In the genomic region with DNA sequence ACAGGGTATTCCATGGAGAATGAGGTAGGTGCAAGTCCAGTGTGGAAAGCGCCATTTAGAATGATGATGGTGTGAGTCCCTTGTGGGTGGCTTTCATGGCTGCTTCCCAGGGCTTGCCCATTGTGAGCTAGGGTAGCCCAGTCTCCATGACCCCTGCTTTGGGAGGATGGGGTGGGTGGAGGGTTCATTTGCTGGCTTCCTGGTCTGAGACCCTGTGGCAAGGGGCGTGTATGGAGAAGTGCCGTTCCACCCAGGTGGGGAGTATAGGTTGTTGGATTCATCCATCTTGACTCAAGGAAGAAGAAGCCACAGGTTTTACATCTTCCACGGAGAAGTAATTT, we compare ENCODE assay signal across 9 cellular contexts. TPM values are rescaled to one million over a fixed set of nuclear protein-coding genes. Genes with fewer than 3 reads are reported as not detected.
A peak's percentile ranks its signal among the peaks of the same experiment; 100 is the strongest.
DNase-seq lines count a peak whose midpoint lies in the region; ATAC-seq lines count a peak whose summit lies in the region.
"Had no signal": no experiment of that assay in that cellular context is flagged by ENCODE, and none has a peak within 500 bp of the region (broad histone marks: within the 10 kb centered on the region; RNA-seq: fewer than 3 reads in every experiment).

No MANE protein-coding gene starts in this region.

- H3K4me1 Mint-ChIP-seq in activated naive CD8-positive, alpha-beta T cell treated with anti-CD3 and anti-CD28 coated beads, Interleukin-2, amount 50 U/mL, for 24 hours, result peaks cover 82% of the 10 kb centered on the region

- DNase-seq in activated naive CD8-positive, alpha-beta T cell treated with anti-CD3 and anti-CD28 coated beads, Interleukin-2, amount 50 U/mL, for 24 hours, result no peak
- DNase-seq in sciatic nerve (ENCODE audit: low spot score), result no peak
- DNase-seq in AML-193 (lab: John Stamatoyannopoulos, UW), result no peak
- no peak for DNase-seq in DMS53 (lab: John Stamatoyannopoulos, UW)
- no peak for DNase-seq in head of caudate nucleus
- DNase-seq in CD1c-positive myeloid dendritic cell (ENCODE audit: extremely low spot score), result no peak
- DNase-seq: SHP77 treated with DMSO at 0.1 percent for 48 hours had no signal

- H3K27ac Mint-ChIP-seq in activated naive CD8-positive, alpha-beta T cell treated with anti-CD3 and anti-CD28 coated beads, Interleukin-2, amount 50 U/mL, for 24 hours, result peak overlapping the region; percentile 87

- H3K27me3 Mint-ChIP-seq in activated naive CD8-positive, alpha-beta T cell treated with anti-CD3 and anti-CD28 coated beads, Interleukin-2, amount 50 U/mL, for 24 hours, result no peaks in the 10 kb centered on the region

- intact Hi-C loops in sciatic nerve (cut with DNase I), result no loop called here
- intact Hi-C loops in head of caudate nucleus (cut with DNase I), result no loop called here

- peak overlapping the region; percentile 78 for H3K4me3 Mint-ChIP-seq in activated naive CD8-positive, alpha-beta T cell treated with anti-CD3 and anti-CD28 coated beads, Interleukin-2, amount 50 U/mL, for 24 hours

- H3K36me3 Mint-ChIP-seq in activated naive CD8-positive, alpha-beta T cell treated with anti-CD3 and anti-CD28 coated beads, Interleukin-2, amount 50 U/mL, for 24 hours (ENCODE audit: low read depth), result peaks cover 34% of the 10 kb centered on the region

- ATAC-seq in GM18868 (IDR thresholded peaks at IDR 0.05; ENCODE audit: unreplicated experiment) (peak; percentile 7), HG03108 (IDR thresholded peaks at IDR 0.05; ENCODE audit: unreplicated experiment) (peak; percentile 25), sciatic nerve (peak; percentile 48)
- no peak for ATAC-seq in activated naive CD8-positive, alpha-beta T cell treated with anti-CD3 and anti-CD28 coated beads, Interleukin-2, amount 50 U/mL, for 24 hours

- H3K9me3 Mint-ChIP-seq in activated naive CD8-positive, alpha-beta T cell treated with anti-CD3 and anti-CD28 coated beads, Interleukin-2, amount 50 U/mL, for 24 hours, result no peaks in the 10 kb centered on the region

RNA-seq across cellular contexts. Expression of gene CCM2, which starts 27.7 kb away (rescaled TPM):
- 42.9 TPM for total RNA-seq in sciatic nerve

RNA-seq across cellular contexts. Expression of gene MYO1G, which starts 48.9 kb away (rescaled TPM):
- total RNA-seq in sciatic nerve, result 8.8 TPM
